ENCODE assay signal across 12 cellular contexts in genomic region chr3:114221165-114221880, GRCh38. TPM values are rescaled to one million over a fixed set of nuclear protein-coding genes. Genes with fewer than 3 reads are reported as not detected.
DNase-seq lines count a peak whose midpoint lies in the region; ATAC-seq lines count a peak whose summit lies in the region.
"Had no signal": no experiment of that assay in that cellular context is flagged by ENCODE, and none has a peak within 500 bp of the region (broad histone marks: within the 10 kb centered on the region; RNA-seq: fewer than 3 reads in every experiment).

No MANE protein-coding gene starts in this region.

- ATAC-seq in GM19351 (IDR thresholded peaks at IDR 0.05; ENCODE audit: unreplicated experiment) (peak; percentile 37), GM21717 (IDR thresholded peaks at IDR 0.05; ENCODE audit: unreplicated experiment) (no peak)
- ATAC-seq: foreskin keratinocyte, Panc1 had no signal

- no peak overlapping the region for H3K4me3 ChIP-seq in skin epidermis

- intact Hi-C loops in posterior vena cava (cut with DNase I), result no loop called here

- peak overlapping the region in 12 of 21 experiments; percentile 14 to 90 (median 73) for H3K27ac ChIP-seq in skin epidermis
- H3K27ac ChIP-seq: foreskin keratinocyte had no signal

- DNase-seq in T-helper 1 cell, result peak in 4 of 5 donors; percentile 18 to 94 (median 28)
- peak; percentile 52 for DNase-seq in activated effector memory CD4-positive, alpha-beta T cell treated with Interleukin-2 at 50 U/mL for 16 hours
- no peak for DNase-seq in retina
- no peak for DNase-seq in RPMI8226
- DNase-seq in posterior vena cava (ENCODE audit: low spot score), result no peak
- DNase-seq: foreskin keratinocyte, NCI-H1092 had no signal

RNA-seq across cellular contexts. Expression of gene ZNF80, which starts 16.1 kb away (rescaled TPM):
- not detected for total RNA-seq in posterior vena cava
- total RNA-seq: foreskin keratinocyte had no signal

RNA-seq across cellular contexts. Expression of gene DRD3, which starts 42.5 kb away (rescaled TPM):
- not detected for total RNA-seq in posterior vena cava
- total RNA-seq: foreskin keratinocyte, mononuclear cell had no signal

Comparison
In these comparisons a context has a peak if more than half of its experiments do, and no peak if none do; other contexts are left out.
1. DNase-seq: peak in T-helper 1 cell (4 of 5) and activated effector memory CD4-positive, alpha-beta T cell treated with Interleukin-2 at 50 U/mL for 16 hours (single experiment); none in retina (single experiment), RPMI8226 (single experiment) and posterior vena cava (single experiment).